18 cellular contexts compared by ENCODE assay signal in genomic region chr4:89293299-89293698, GRCh38. TPM values are rescaled to one million over a fixed set of nuclear protein-coding genes. Genes with fewer than 3 reads are reported as not detected.
DNase-seq lines count a peak whose midpoint lies in the region; ATAC-seq and TF ChIP-seq lines count a peak whose summit lies in the region.
"Had no signal": no experiment of that assay in that cellular context is flagged by ENCODE, and none has a peak within 500 bp of the region (broad histone marks: within the 10 kb centered on the region; RNA-seq: fewer than 3 reads in every experiment).

No MANE protein-coding gene starts in this region.

- in situ Hi-C loops in transverse colon (cut with MboI; ENCODE audit: low pct_ligation_motif_present in 1 of 4, low pct_unique_long_range_greater_than_20kb in 1 of 4, low sequenced_read_pairs in 3 of 4): no loop called here

- peak in 2 of 8 donors; percentile 34 to 58 for ATAC-seq in heart right ventricle

- DNase-seq in heart right ventricle (no peak), right atrium auricular region (ENCODE audit: low spot score) (no peak), immature natural killer cell (no peak), transverse colon (no peak), dermis blood vessel endothelial cell (no peak), OCI-M2 (lab: John Stamatoyannopoulos, UW; ENCODE audit: unreplicated experiment) (no peak), NCI-H345 treated with DMSO at 0.1 percent for 48 hours (lab: John Stamatoyannopoulos, UW; ENCODE audit: unreplicated experiment) (no peak)
- DNase-seq in T-helper 2 cell treated with Interferon-gamma antibody and Interleukin-4, amounts not matched to agents 5 μg/mL and 100 μg/mL, for 36 hours (ENCODE audit: low spot score): no peak
- DNase-seq: activated B cell treated with CpG ODN at 0.5 μM for 24 hours; DMS153; head of caudate nucleus; NCI-H2107; NCI-H748 treated with DMSO at 0.1 percent for 48 hours; stimulated activated naive CD4-positive, alpha-beta T cell treated with Interleukin-2 at 50 U/mL for 16 hours had no signal

- peak overlapping the region; percentile 74 for H3K4me3 Mint-ChIP-seq in T-helper 2 cell treated with Interferon-gamma antibody and Interleukin-4, amounts not matched to agents 5 μg/mL and 100 μg/mL, for 36 hours
- H3K4me3 Mint-ChIP-seq in immature natural killer cell: peak overlapping the region; percentile 77 to 91 (median 78)
- H3K4me3 Mint-ChIP-seq: activated B cell treated with CpG ODN at 0.5 μM for 24 hours had no signal

- peak overlapping the region; percentile 96 for H3K27ac Mint-ChIP-seq in T-helper 2 cell treated with Interferon-gamma antibody and Interleukin-4, amounts not matched to agents 5 μg/mL and 100 μg/mL, for 36 hours
- H3K27ac Mint-ChIP-seq in immature natural killer cell: peak overlapping the region; percentile 94 to 100 (median 98)
- H3K27ac Mint-ChIP-seq: activated B cell treated with CpG ODN at 0.5 μM for 24 hours, IgD-negative memory B cell had no signal

- no peak for TF ChIP-seq EP300 in transverse colon (IDR thresholded peaks at IDR 0.05; ENCODE audit: low read depth)

- TF ChIP-seq POLR2A in transverse colon (IDR thresholded peaks at IDR 0.05): no peak

- H3K9me3 Mint-ChIP-seq in T-helper 2 cell treated with Interferon-gamma antibody and Interleukin-4, amounts not matched to agents 5 μg/mL and 100 μg/mL, for 36 hours: no peaks in the 10 kb centered on the region
- no peaks in the 10 kb centered on the region for H3K9me3 Mint-ChIP-seq in immature natural killer cell

- no peaks in the 10 kb centered on the region for H3K36me3 ChIP-seq in heart right ventricle
- no peaks in the 10 kb centered on the region for H3K36me3 ChIP-seq in right atrium auricular region
- no peaks in the 10 kb centered on the region for H3K36me3 ChIP-seq in transverse colon
- H3K36me3 ChIP-seq: esophagus muscularis mucosa had no signal

- H3K4me1 ChIP-seq in heart right ventricle (peaks cover 0 to 98% (median 65%) of the 10 kb centered on the region in 9 donors), right atrium auricular region (peaks cover 0 to 56% of the 10 kb centered on the region in 2 donors), transverse colon (peaks cover 0 to 66% (median 28%) of the 10 kb centered on the region in 4 donors)
- H3K4me1 ChIP-seq: parathyroid adenoma had no signal

- H3K27me3 ChIP-seq in heart right ventricle (no peaks in the 10 kb centered on the region), right atrium auricular region (no peaks in the 10 kb centered on the region), transverse colon (no peaks in the 10 kb centered on the region)
- H3K27me3 ChIP-seq: esophagus muscularis mucosa had no signal

- peaks cover 0 to 5% (median 0%) of the 10 kb centered on the region in 11 donors for H3K9me3 ChIP-seq in heart right ventricle
- no peaks in the 10 kb centered on the region for H3K9me3 ChIP-seq in right atrium auricular region
- H3K9me3 ChIP-seq in transverse colon: no peaks in the 10 kb centered on the region
- H3K9me3 ChIP-seq: esophagus muscularis mucosa had no signal

- peaks cover 83% of the 10 kb centered on the region for H3K4me1 Mint-ChIP-seq in T-helper 2 cell treated with Interferon-gamma antibody and Interleukin-4, amounts not matched to agents 5 μg/mL and 100 μg/mL, for 36 hours (ENCODE audit: low read depth)
- H3K4me1 Mint-ChIP-seq in immature natural killer cell: peaks cover 0 to 97% of the 10 kb centered on the region in 2 donors

- peaks cover 62% of the 10 kb centered on the region for H3K36me3 Mint-ChIP-seq in T-helper 2 cell treated with Interferon-gamma antibody and Interleukin-4, amounts not matched to agents 5 μg/mL and 100 μg/mL, for 36 hours (ENCODE audit: low read depth)
- peaks cover 0 to 10% (median 3%) of the 10 kb centered on the region in 3 donors for H3K36me3 Mint-ChIP-seq in immature natural killer cell
- H3K36me3 Mint-ChIP-seq: IgD-negative memory B cell had no signal

- H3K4me3 ChIP-seq in heart right ventricle (peak overlapping the region in 1 of 10 donors; percentile 10), right atrium auricular region (no peak overlapping the region), transverse colon (no peak overlapping the region)
- H3K4me3 ChIP-seq: esophagus muscularis mucosa had no signal

- intact Hi-C loops in heart right ventricle (cut with DNase I) (loop anchor here in 2 of 10 donors (5.0 kb wide), 1 partner anchor 36 kb away; no protein-coding TSS in a partner anchor), transverse colon (cut with DNase I; ENCODE audit: low total_unique reads) (no loop called here)

- TF ChIP-seq CTCF in heart right ventricle (IDR thresholded peaks at IDR 0.05): no peak
- no peak for TF ChIP-seq CTCF in right atrium auricular region (IDR thresholded peaks at IDR 0.05)
- TF ChIP-seq CTCF in transverse colon (IDR thresholded peaks at IDR 0.05): no peak

- no peaks in the 10 kb centered on the region for H3K27me3 Mint-ChIP-seq in T-helper 2 cell treated with Interferon-gamma antibody and Interleukin-4, amounts not matched to agents 5 μg/mL and 100 μg/mL, for 36 hours (ENCODE audit: low read depth)
- H3K27me3 Mint-ChIP-seq in immature natural killer cell (ENCODE audit: low read depth in 3 of 3): peaks cover 0 to 16% (median 0%) of the 10 kb centered on the region in 3 donors

- WGBS in heart right ventricle, 2 donors: 49 to 61% methylated on average over 4 of the region's 4 CpGs
- WGBS in transverse colon (ENCODE audit: low coverage in 1 of 2), 2 donors: 62 to 63% methylated on average over 3 to 4 of the region's 4 CpGs

- H3K27ac ChIP-seq in heart right ventricle (peak overlapping the region in 9 of 10 donors; percentile 6 to 93 (median 24)), right atrium auricular region (peak overlapping the region in 1 of 2 donors; percentile 2), transverse colon (peak overlapping the region; percentile 60 to 88 (median 84))
- H3K27ac ChIP-seq: esophagus muscularis mucosa, parathyroid adenoma had no signal

RNA-seq across cellular contexts. Expression of gene GPRIN3, which starts 14.3 kb away (rescaled TPM):
- total RNA-seq in heart right ventricle: 10 to 100 TPM in 4 of 10 donors, 1 to 10 TPM in 6; 4.3 to 12.2 (median 9.8) TPM
- polyA plus RNA-seq in heart right ventricle: 1 to 10 TPM; 1.7 to 3.0 TPM
- total RNA-seq in right atrium auricular region: 1 to 10 TPM; 5.2 to 7.8 TPM
- polyA plus RNA-seq in immature natural killer cell: 10 to 100 TPM in 1 of 3 donors, 1 to 10 TPM in 2; 5.5 to 15.9 (median 7.3) TPM
- 10 to 100 TPM; 10.1 to 21.4 (median 12.8) TPM for total RNA-seq in transverse colon
- 0.51 and 1.5 TPM in 2 replicates for total RNA-seq in dermis blood vessel endothelial cell
- total RNA-seq: RPMI7951 had no signal
